Comparison of ENCODE assay signal across 8 cellular contexts in the genomic region with DNA sequence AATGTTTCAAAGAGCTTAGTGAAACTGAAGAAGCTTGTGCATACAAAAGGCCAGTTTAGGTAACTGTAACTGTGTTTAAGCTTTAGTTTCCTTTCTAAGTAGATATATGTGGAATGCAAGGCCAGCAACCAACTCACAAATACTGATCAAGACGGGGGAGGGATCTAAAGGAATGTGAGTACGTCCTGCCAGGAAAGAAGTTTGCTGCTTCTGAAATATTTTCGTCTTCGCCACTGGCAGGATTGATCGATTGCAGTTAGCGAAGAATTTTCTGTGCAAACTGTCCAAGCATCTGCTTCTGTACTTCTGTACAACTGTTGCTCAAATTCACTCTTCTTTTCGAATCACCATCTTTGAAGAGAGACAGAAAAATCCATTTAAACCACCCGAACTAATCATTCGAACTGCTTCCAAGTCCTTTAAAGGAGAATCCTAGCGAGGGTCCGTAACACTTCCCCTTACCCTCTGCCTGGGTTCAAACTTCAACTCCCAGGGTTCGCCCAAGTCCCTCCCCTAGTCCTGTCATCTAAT. TPM values are rescaled to one million over a fixed set of nuclear protein-coding genes. Genes with fewer than 3 reads are reported as not detected.
DNase-seq lines count a peak whose midpoint lies in the region; ATAC-seq and TF ChIP-seq lines count a peak whose summit lies in the region.

No MANE protein-coding gene starts in this region.

- H3K4me3 ChIP-seq in AG09309 (ENCODE audit: control insufficient read depth, low read depth, low read length) = peak overlapping the region; percentile 72
- peak overlapping the region; percentile 69 for H3K4me3 ChIP-seq in thymus (ENCODE audit: low read length)

- H3K27me3 Mint-ChIP-seq in immature natural killer cell (ENCODE audit: low read depth in 3 of 3) = peaks cover 7 to 18% (median 16%) of the 10 kb centered on the region in 3 donors

- ATAC-seq in GM21723 (IDR thresholded peaks at IDR 0.05; ENCODE audit: unreplicated experiment) (peak; percentile 2), HG03095 (IDR thresholded peaks at IDR 0.05; ENCODE audit: unreplicated experiment) (no peak)
- no peak for ATAC-seq in activated naive CD4-positive, alpha-beta T cell treated with anti-CD3 and anti-CD28 coated beads, Interleukin-2, amount 50 U/mL, for 72 hours

- peak overlapping the region; percentile 74 for H3K27ac ChIP-seq in thymus (ENCODE audit: low read depth)

- H3K9me3 ChIP-seq in thymus (ENCODE audit: control insufficient read depth) = no peaks in the 10 kb centered on the region

- peaks cover 14 to 16% of the 10 kb centered on the region in 2 donors for H3K36me3 Mint-ChIP-seq in activated naive CD4-positive, alpha-beta T cell treated with anti-CD3 and anti-CD28 coated beads, Interleukin-2, amount 50 U/mL, for 72 hours
- no peaks in the 10 kb centered on the region for H3K36me3 Mint-ChIP-seq in immature natural killer cell

- WGBS in thymus = 5% methylated on average over 12 of the region's 12 CpGs

- peak overlapping the region; percentile 97 to 100 (median 99) for H3K4me3 Mint-ChIP-seq in immature natural killer cell

- no peaks in the 10 kb centered on the region for H3K4me1 ChIP-seq in thymus (ENCODE audit: control insufficient read depth, insufficient read depth, low read length)

- H3K36me3 ChIP-seq in thymus (ENCODE audit: control insufficient read depth, insufficient read depth) = no peaks in the 10 kb centered on the region

- H3K27ac Mint-ChIP-seq in activated naive CD4-positive, alpha-beta T cell treated with anti-CD3 and anti-CD28 coated beads, Interleukin-2, amount 50 U/mL, for 72 hours = peak overlapping the region; percentile 96 to 100
- peak overlapping the region; percentile 93 to 99 (median 98) for H3K27ac Mint-ChIP-seq in immature natural killer cell

- no peak for TF ChIP-seq CTCF in AG09309 (IDR thresholded peaks at IDR 0.05; ENCODE audit: control insufficient read depth, insufficient read depth, low read depth, low read length, missing control alignments)

- H3K27me3 ChIP-seq in thymus (ENCODE audit: control insufficient read depth, insufficient read depth) = no peaks in the 10 kb centered on the region

- peaks cover 0 to 4% of the 10 kb centered on the region in 2 donors for H3K9me3 Mint-ChIP-seq in activated naive CD4-positive, alpha-beta T cell treated with anti-CD3 and anti-CD28 coated beads, Interleukin-2, amount 50 U/mL, for 72 hours
- H3K9me3 Mint-ChIP-seq in immature natural killer cell = no peaks in the 10 kb centered on the region

- DNase-seq in AG09309 (ENCODE audit: low read depth) (no peak), immature natural killer cell (no peak), NCI-H526 (lab: John Stamatoyannopoulos, UW) (no peak), COLO668 (lab: John Stamatoyannopoulos, UW; ENCODE audit: unreplicated experiment) (no peak)
- DNase-seq in activated naive CD4-positive, alpha-beta T cell treated with anti-CD3 and anti-CD28 coated beads, Interleukin-2, amount 50 U/mL, for 72 hours (ENCODE audit: low spot score in 2 of 2) = no peak

- peaks cover 21 to 36% of the 10 kb centered on the region in 2 donors for H3K4me1 Mint-ChIP-seq in immature natural killer cell

RNA-seq across cellular contexts. Expression of a gene that starts 0.4 kb away (rescaled TPM):
- 10 to 100 TPM; 26.0 to 30.3 TPM for total RNA-seq in activated naive CD4-positive, alpha-beta T cell treated with anti-CD3 and anti-CD28 coated beads, Interleukin-2, amount 50 U/mL, for 72 hours
- polyA plus RNA-seq in immature natural killer cell = 1 to 10 TPM; 3.2 to 5.7 (median 3.8) TPM
- 49.1 TPM for polyA plus RNA-seq in thymus
